Comparison of ENCODE assay signal across 7 cellular contexts in genomic region chr2:26846334-26846863, GRCh38. TPM values are rescaled to one million over a fixed set of nuclear protein-coding genes. Genes with fewer than 3 reads are reported as not detected.
A peak's percentile ranks its signal among the peaks of the same experiment; 100 is the strongest.
DNase-seq lines count a peak whose midpoint lies in the region; ATAC-seq, FAIRE-seq and TF ChIP-seq lines count a peak whose summit lies in the region.

No MANE protein-coding gene starts in this region.

- H3K4me2 ChIP-seq in hepatocyte = peak overlapping the region; percentile 89

- H3K9me3 ChIP-seq in ascending aorta (no peaks in the 10 kb centered on the region), hepatocyte (ENCODE audit: low read depth) (no peaks in the 10 kb centered on the region)

- intact Hi-C loops in ascending aorta (cut with DNase I) = loop anchor here (2.0 to 10.0 kb wide), 4 partner anchors 76 to 438 kb away; partner anchors contain the start of gene TRIM54

- no peak for ATAC-seq in HG03139 (IDR thresholded peaks at IDR 0.05; ENCODE audit: unreplicated experiment)

- TF ChIP-seq POLR2A in GM12892 (IDR thresholded peaks at IDR 0.05; ENCODE audit: low read depth, low read length) = no peak

- no peaks in the 10 kb centered on the region for H3K9me2 ChIP-seq in hepatocyte (replicated peaks; ENCODE audit: insufficient read depth)

- H3K27me3 Mint-ChIP-seq in T-helper 1 cell treated with Interleukin-12 subunit alpha and Interleukin-12 subunit beta and Interleukin-4 antibody, amounts not matched to agents 30 μg/mL and 1 μg/mL, for 36 hours (ENCODE audit: low read depth) = peaks cover 60% of the 10 kb centered on the region

- H4K20me1 ChIP-seq in hepatocyte (ENCODE audit: insufficient read depth, poor library complexity, severe bottlenecking) = no peaks in the 10 kb centered on the region

- TF ChIP-seq CTCF in ascending aorta (IDR thresholded peaks at IDR 0.05) (peak; percentile 53 to 83 (median 76)), hepatocyte (IDR thresholded peaks at IDR 0.05; ENCODE audit: poor library complexity) (peak; percentile 86), retinal pigment epithelial cell (conservative IDR thresholded peaks at IDR 0.05; ENCODE audit: low read depth, low read length) (peak; percentile 77)

- peaks cover 29% of the 10 kb centered on the region for H3K27me3 ChIP-seq in ascending aorta
- H3K27me3 ChIP-seq in hepatocyte = peaks cover 64% of the 10 kb centered on the region

- H3K4me1 Mint-ChIP-seq in T-helper 1 cell treated with Interleukin-12 subunit alpha and Interleukin-12 subunit beta and Interleukin-4 antibody, amounts not matched to agents 30 μg/mL and 1 μg/mL, for 36 hours (ENCODE audit: low read depth) = no peaks in the 10 kb centered on the region

- no peak overlapping the region for H3K27ac Mint-ChIP-seq in T-helper 1 cell treated with Interleukin-12 subunit alpha and Interleukin-12 subunit beta and Interleukin-4 antibody, amounts not matched to agents 30 μg/mL and 1 μg/mL, for 36 hours

- DNase-seq in GM12892 (ENCODE audit: insufficient read length) (peak; percentile 62), NCI-H187 (lab: John Stamatoyannopoulos, UW) (peak; percentile 78 to 81), ascending aorta (ENCODE audit: low spot score in 2 of 2) (peak in 1 of 2 donors; percentile 72), hepatocyte (ENCODE audit: low spot score) (peak; percentile 89), retinal pigment epithelial cell (ENCODE audit: low read depth) (peak; percentile 19)

- H3K79me2 ChIP-seq in hepatocyte = no peaks in the 10 kb centered on the region

- H3K27ac ChIP-seq in ascending aorta (no peak overlapping the region), hepatocyte (no peak overlapping the region)

- H3K4me1 ChIP-seq in ascending aorta = peaks cover 14 to 23% of the 10 kb centered on the region in 2 donors
- H3K4me1 ChIP-seq in hepatocyte (ENCODE audit: insufficient read depth) = peaks cover 22% of the 10 kb centered on the region

- FAIRE-seq in GM12892 (lab: Jason Lieb, UNC) = peak; percentile 82

- H2AFZ ChIP-seq in hepatocyte = no peak overlapping the region

- no peak overlapping the region for H3K4me3 ChIP-seq in ascending aorta
- no peak overlapping the region for H3K4me3 ChIP-seq in hepatocyte
- no peak overlapping the region for H3K4me3 ChIP-seq in retinal pigment epithelial cell (ENCODE audit: low read length)

- WGBS in hepatocyte (ENCODE audit: low lambda C conversion rate, missing lambda C conversion rate) = 4% methylated on average over 21 of the region's 21 CpGs

- no peaks in the 10 kb centered on the region for H3K9me3 Mint-ChIP-seq in T-helper 1 cell treated with Interleukin-12 subunit alpha and Interleukin-12 subunit beta and Interleukin-4 antibody, amounts not matched to agents 30 μg/mL and 1 μg/mL, for 36 hours

- no peaks in the 10 kb centered on the region for H3K36me3 ChIP-seq in ascending aorta
- no peaks in the 10 kb centered on the region for H3K36me3 ChIP-seq in hepatocyte (replicated peaks; ENCODE audit: insufficient read depth, low read depth)

- H3K4me3 Mint-ChIP-seq in T-helper 1 cell treated with Interleukin-12 subunit alpha and Interleukin-12 subunit beta and Interleukin-4 antibody, amounts not matched to agents 30 μg/mL and 1 μg/mL, for 36 hours = peak overlapping the region; percentile 44

- no peaks in the 10 kb centered on the region for H3K36me3 Mint-ChIP-seq in T-helper 1 cell treated with Interleukin-12 subunit alpha and Interleukin-12 subunit beta and Interleukin-4 antibody, amounts not matched to agents 30 μg/mL and 1 μg/mL, for 36 hours (ENCODE audit: low read depth)

RNA-seq across cellular contexts. Expression of gene DPYSL5, which starts 1.5 kb away (rescaled TPM):
- not detected for polyA plus RNA-seq in GM12892 (2012; ENCODE audit: missing spikeins)
- total RNA-seq in ascending aorta = not detected
- total RNA-seq in hepatocyte = 0.48 and 0.63 TPM in 2 replicates
- polyA plus RNA-seq in hepatocyte = 0.21 and 0.99 TPM in 2 replicates
